11 cellular contexts compared by ENCODE assay signal in genomic region chr3:197317250-197317963, GRCh38. TPM values are rescaled to one million over a fixed set of nuclear protein-coding genes. Genes with fewer than 3 reads are reported as not detected.
A peak's percentile ranks its signal among the peaks of the same experiment; 100 is the strongest.
DNase-seq lines count a peak whose midpoint lies in the region; ATAC-seq and TF ChIP-seq lines count a peak whose summit lies in the region.
"Had no signal": no experiment of that assay in that cellular context is flagged by ENCODE, and none has a peak within 500 bp of the region (broad histone marks: within the 10 kb centered on the region; RNA-seq: fewer than 3 reads in every experiment).

No MANE protein-coding gene starts in this region.

- intact Hi-C loops in left ventricle myocardium superior (cut with micrococcal nuclease) = no loop called here

- H3K4me1 Mint-ChIP-seq in HFFc6 (ENCODE audit: low read depth) (peaks cover 18% of the 10 kb centered on the region), endothelial cell (ENCODE audit: unreplicated experiment) (no peaks in the 10 kb centered on the region)

- DNase-seq in A172 (ENCODE audit: low spot score) (peak; percentile 90), HFFc6 (peak; percentile 85), astrocyte of the hippocampus (ENCODE audit: low read depth, low spot score) (peak; percentile 92), left ventricle myocardium superior (peak; percentile 39), HuH-7 (ENCODE audit: low spot score) (no peak), endothelial cell (ENCODE audit: low spot score) (no peak), cortex of kidney (lab: John Stamatoyannopoulos, UW) (no peak)
- no peak for DNase-seq in activated effector memory CD4-positive, alpha-beta T cell treated with Interleukin-2 at 50 U/mL for 16 hours
- DNase-seq: colonic mucosa, NCI-H2081 treated with DMSO at 0.1 percent for 48 hours, sigmoid colon had no signal

- peak; percentile 85 for ATAC-seq in left ventricle myocardium superior

- peaks cover 23% of the 10 kb centered on the region for H3K36me3 Mint-ChIP-seq in HFFc6 (ENCODE audit: low read depth)
- no peaks in the 10 kb centered on the region for H3K36me3 Mint-ChIP-seq in endothelial cell (ENCODE audit: low read depth, unreplicated experiment)

- H3K27ac Mint-ChIP-seq in HFFc6 (peak overlapping the region; percentile 43; the same call in 1 of the 2 replicates), endothelial cell (ENCODE audit: unreplicated experiment) (no peak overlapping the region)

- TF ChIP-seq CTCF in HFFc6 (IDR thresholded peaks at IDR 0.05) (no peak), endothelial cell (IDR thresholded peaks at IDR 0.05; ENCODE audit: unreplicated experiment) (no peak)

- peaks cover 12% of the 10 kb centered on the region for H3K9me3 Mint-ChIP-seq in HFFc6
- H3K9me3 Mint-ChIP-seq in endothelial cell (ENCODE audit: unreplicated experiment) = no peaks in the 10 kb centered on the region

- H3K4me3 Mint-ChIP-seq in HFFc6 = peak overlapping the region; percentile 60
- H3K4me3 Mint-ChIP-seq in endothelial cell (ENCODE audit: unreplicated experiment) = no peak overlapping the region

- peaks cover 1% of the 10 kb centered on the region; the same call in 1 of the 2 replicates for H3K27me3 Mint-ChIP-seq in HFFc6 (ENCODE audit: insufficient read depth)
- no peaks in the 10 kb centered on the region for H3K27me3 Mint-ChIP-seq in endothelial cell (ENCODE audit: unreplicated experiment)

RNA-seq across cellular contexts. Expression of gene DLG1, which starts 19.0 kb away (rescaled TPM):
- 144 and 148 TPM in 2 replicates for total RNA-seq in A172 (2014; rRNA removed; shearing (Covaris generic))
- 10 to 100 TPM; 64.8 to 82.5 (median 74.7) TPM for total RNA-seq in HFFc6 (2021; fragmentation: NEBNext Ultra II Directional; extraction: Animal tissue kit (Norgen Biotek cat#: 25700))
- 44.6 TPM for total RNA-seq in left ventricle myocardium superior
- total RNA-seq in endothelial cell (ENCODE audit: unreplicated experiment) = 75.5 TPM

Comparison
In these comparisons a context has a peak if more than half of its experiments do, and no peak if none do; other contexts are left out.
1. DNase-seq: peak in A172 (single experiment), HFFc6 (single experiment), astrocyte of the hippocampus (single experiment) and left ventricle myocardium superior (single experiment); none in activated effector memory CD4-positive, alpha-beta T cell treated with Interleukin-2 at 50 U/mL for 16 hours (single experiment), HuH-7 (single experiment), endothelial cell (single experiment) and cortex of kidney (single experiment).